Comparison of ENCODE assay signal across 8 cellular contexts in the genomic region with DNA sequence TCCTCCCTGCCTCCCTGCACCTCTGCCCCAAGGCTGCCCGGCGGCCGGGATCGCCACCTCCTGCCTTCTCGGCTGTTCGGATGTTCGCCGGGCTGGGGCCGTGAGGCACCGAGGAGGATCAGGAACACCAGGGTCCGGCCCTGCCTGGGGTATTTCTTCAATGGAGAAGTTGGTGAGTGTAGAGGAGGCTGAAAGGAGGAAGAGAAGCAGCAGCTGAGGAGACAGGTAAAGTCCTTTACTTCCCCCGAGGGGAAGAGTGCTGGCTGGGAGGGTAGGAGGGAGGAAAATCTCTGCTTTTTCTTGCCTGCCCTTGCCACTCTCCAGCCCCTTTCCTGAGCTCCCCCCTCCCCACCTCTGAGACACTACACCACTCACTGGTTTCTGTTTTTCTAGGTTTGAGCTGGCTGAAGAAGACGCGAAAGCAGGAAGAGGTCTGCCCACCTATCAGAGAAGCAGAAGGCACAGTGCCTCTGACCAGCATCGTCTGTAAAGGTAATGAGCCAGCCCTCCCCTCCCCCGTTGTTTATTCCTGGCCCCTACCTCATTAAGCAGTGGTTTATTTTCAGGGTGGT. TPM values are rescaled to one million over a fixed set of nuclear protein-coding genes. Genes with fewer than 3 reads are reported as not detected.
DNase-seq lines count a peak whose midpoint lies in the region; ATAC-seq and TF ChIP-seq lines count a peak whose summit lies in the region.

No MANE protein-coding gene starts in this region.

- H3K9me3 ChIP-seq in Caco-2 (no peaks in the 10 kb centered on the region), mesodermal cell (ENCODE audit: control insufficient read depth, low read length) (no peaks in the 10 kb centered on the region)

- H3K27me3 ChIP-seq in Caco-2 (replicated peaks; ENCODE audit: control insufficient read depth, insufficient read depth, low read length) = no peaks in the 10 kb centered on the region

- no peaks in the 10 kb centered on the region for H3K4me1 Mint-ChIP-seq in Caco-2 (ENCODE audit: low read depth, unreplicated experiment)
- peaks cover 27% of the 10 kb centered on the region for H3K4me1 Mint-ChIP-seq in chondrocyte (ENCODE audit: low read depth)
- peaks cover 11% of the 10 kb centered on the region for H3K4me1 Mint-ChIP-seq in type B pancreatic cell (ENCODE audit: unreplicated experiment)

- TF ChIP-seq CTCF in Caco-2 (IDR thresholded peaks at IDR 0.05; ENCODE audit: insufficient read depth in 1 of 2, low read depth in 1 of 2, low read length in 1 of 2, severe bottlenecking in 1 of 2, unreplicated experiment in 1 of 2) = no peak
- TF ChIP-seq CTCF in chondrocyte (IDR thresholded peaks at IDR 0.05) = no peak
- TF ChIP-seq CTCF in type B pancreatic cell (conservative IDR thresholded peaks at IDR 0.05) = no peak

- H3K9me3 Mint-ChIP-seq in Caco-2 (ENCODE audit: unreplicated experiment) (no peaks in the 10 kb centered on the region), chondrocyte (ENCODE audit: low read depth) (no peaks in the 10 kb centered on the region), type B pancreatic cell (no peaks in the 10 kb centered on the region)

- ATAC-seq in GM19324 (IDR thresholded peaks at IDR 0.05; ENCODE audit: low FRiP score, unreplicated experiment) (peak; percentile 21), HG03354 (IDR thresholded peaks at IDR 0.05; ENCODE audit: poor library complexity, severe bottlenecking, unreplicated experiment) (peak; percentile 55)

- POLR2A ChIA-PET in Caco-2 (lab: Charles Lee) = interaction anchor here (1.0 kb wide), 1 partner anchor 56 kb away, joined by 4 read pairs; no protein-coding TSS in a partner anchor

- H3K4me3 ChIP-seq in Caco-2 (ENCODE audit: low read depth, low read length) (peak overlapping the region; percentile 92), mesodermal cell (ENCODE audit: extremely low read depth, insufficient read depth, low read length, poor library complexity, severe bottlenecking) (peak overlapping the region; percentile 83)

- H3K36me3 ChIP-seq in Caco-2 (ENCODE audit: control insufficient read depth, insufficient read depth, low read length) (no peaks in the 10 kb centered on the region), mesodermal cell (ENCODE audit: control insufficient read depth, insufficient read depth, low read length) (peaks cover 14% of the 10 kb centered on the region)

- 0 to 1% methylated on average over 11 to 12 of the region's 16 CpGs for WGBS in mesodermal cell (ENCODE audit: insufficient coverage in 2 of 2), 2 experiments

- H3K27ac Mint-ChIP-seq in Caco-2 (ENCODE audit: unreplicated experiment) = no peak overlapping the region
- H3K27ac Mint-ChIP-seq in chondrocyte (ENCODE audit: unreplicated experiment) = peak overlapping the region; percentile 93
- peak overlapping the region; percentile 89 for H3K27ac Mint-ChIP-seq in type B pancreatic cell

- peak overlapping the region; percentile 36 for H3K27ac ChIP-seq in mesodermal cell (ENCODE audit: low read depth, low read length, severe bottlenecking)

- peaks cover 9% of the 10 kb centered on the region; the same call in 1 of the 2 replicates for H3K4me1 ChIP-seq in Caco-2
- peaks cover 7% of the 10 kb centered on the region for H3K4me1 ChIP-seq in mesodermal cell (ENCODE audit: control insufficient read depth, insufficient read depth, low read length, poor library complexity, severe bottlenecking)

- no TSS peak for BruUV-seq in Caco-2 (replicated peaks; lab: Mats Ljungman, UMichigan)

- DNase-seq in Caco-2 = peak; percentile 35 to 68
- DNase-seq in SKM-1 (lab: John Stamatoyannopoulos, UW; ENCODE audit: unreplicated experiment) = peak; percentile 56
- peak; percentile 94 for DNase-seq in chondrocyte (ENCODE audit: low spot score)
- no peak for DNase-seq in type B pancreatic cell (ENCODE audit: extremely low spot score, unreplicated experiment)
- DNase-seq in C1 segment of cervical spinal cord (lab: John Stamatoyannopoulos, UW) = no peak

- CTCF ChIA-PET in Caco-2 (lab: Charles Lee) = interaction anchor here (0.6 to 1.8 kb wide), 4 partner anchors 253 to 1650 kb away, joined by 3 to 11 read pairs (median 3); no protein-coding TSS in a partner anchor

- intact Hi-C loops in Caco-2 (cut with micrococcal nuclease; ENCODE audit: unreplicated experiment) = no loop called here

- peaks cover 16% of the 10 kb centered on the region for H3K36me3 Mint-ChIP-seq in Caco-2 (ENCODE audit: insufficient read depth, unreplicated experiment)
- peaks cover 4% of the 10 kb centered on the region for H3K36me3 Mint-ChIP-seq in chondrocyte (ENCODE audit: low read depth)
- H3K36me3 Mint-ChIP-seq in type B pancreatic cell = peaks cover 7% of the 10 kb centered on the region

- H3K27me3 Mint-ChIP-seq in Caco-2 (ENCODE audit: insufficient read depth, unreplicated experiment) (no peaks in the 10 kb centered on the region), chondrocyte (ENCODE audit: low read depth) (no peaks in the 10 kb centered on the region), type B pancreatic cell (no peaks in the 10 kb centered on the region)

- no peak overlapping the region for H3K4me3 Mint-ChIP-seq in Caco-2 (ENCODE audit: unreplicated experiment)
- H3K4me3 Mint-ChIP-seq in chondrocyte (ENCODE audit: unreplicated experiment) = no peak overlapping the region
- H3K4me3 Mint-ChIP-seq in type B pancreatic cell = no peak overlapping the region

RNA-seq across cellular contexts. Expression of a gene that starts 0.5 kb away (rescaled TPM):
- total RNA-seq in Caco-2 (2022) = 14.4 and 14.5 TPM in 2 replicates
- 10.8 to 13.1 TPM (median 12.2 TPM) in 3 replicates for total RNA-seq in chondrocyte
- polyA plus RNA-seq in mesodermal cell (2013, experiment 1 of 2) = 10.2 TPM
- polyA plus RNA-seq in mesodermal cell (2013, experiment 2 of 2) = 9.7 TPM
- 14.6 and 14.8 TPM in 2 replicates for total RNA-seq in type B pancreatic cell (ENCODE audit: low replicate concordance)

RNA-seq across cellular contexts. Expression of a gene that starts 0.9 kb away (rescaled TPM):
- 11.0 and 12.0 TPM in 2 replicates for total RNA-seq in Caco-2 (2022)
- 7.2 to 15.7 TPM (median 9.3 TPM) in 3 replicates for total RNA-seq in chondrocyte
- polyA plus RNA-seq in mesodermal cell (2013, experiment 1 of 2) = 11.9 TPM
- polyA plus RNA-seq in mesodermal cell (2013, experiment 2 of 2) = 12.3 TPM
- total RNA-seq in type B pancreatic cell (ENCODE audit: low replicate concordance) = 16.2 and 17.4 TPM in 2 replicates

Comparison
In these comparisons a context has a peak if more than half of its experiments do, and no peak if none do; other contexts are left out.
1. DNase-seq: peak in Caco-2 (2 of 2), SKM-1 (single experiment) and chondrocyte (single experiment); none in type B pancreatic cell (single experiment) and C1 segment of cervical spinal cord (0 of 14).